ENCODE assay signal across 2 cellular contexts in genomic region chr7:100739934-100740333, GRCh38.
TF ChIP-seq lines count a peak whose summit lies in the region.

No MANE protein-coding gene starts in this region.

TF ChIP-seq in HEK293, 187 proteins besides CTCF, POLR2A, EP300 and RAD21:
- TF ChIP-seq ZNF433 (tag by site-specific recombination; IDR thresholded peaks at IDR 0.05; ENCODE audit: low read depth) (no peak), ZNF623 (tag by site-specific recombination; IDR thresholded peaks at IDR 0.05) (peak; percentile 89)
TF ChIP-seq in HEK293: peak in this region for 1.

TF ChIP-seq in K562, 482 proteins besides CTCF, POLR2A, EP300 and RAD21:
- no peak for TF ChIP-seq TBL1XR1 (IDR thresholded peaks at IDR 0.05; ENCODE audit: low read length in 2 of 2)
- TF ChIP-seq ZNF184 (CRISPR knock-in tag; IDR thresholded peaks at IDR 0.05): no peak
- peak; percentile 55 for TF ChIP-seq RBM25 (IDR thresholded peaks at IDR 0.05; ENCODE audit: low read depth, low read length, severe bottlenecking)
- no peak for TF ChIP-seq NKRF (IDR thresholded peaks at IDR 0.05; ENCODE audit: borderline replicate concordance)
- no peak for TF ChIP-seq ZNF395 (CRISPR knock-in tag; IDR thresholded peaks at IDR 0.05)
